In the genomic region with DNA sequence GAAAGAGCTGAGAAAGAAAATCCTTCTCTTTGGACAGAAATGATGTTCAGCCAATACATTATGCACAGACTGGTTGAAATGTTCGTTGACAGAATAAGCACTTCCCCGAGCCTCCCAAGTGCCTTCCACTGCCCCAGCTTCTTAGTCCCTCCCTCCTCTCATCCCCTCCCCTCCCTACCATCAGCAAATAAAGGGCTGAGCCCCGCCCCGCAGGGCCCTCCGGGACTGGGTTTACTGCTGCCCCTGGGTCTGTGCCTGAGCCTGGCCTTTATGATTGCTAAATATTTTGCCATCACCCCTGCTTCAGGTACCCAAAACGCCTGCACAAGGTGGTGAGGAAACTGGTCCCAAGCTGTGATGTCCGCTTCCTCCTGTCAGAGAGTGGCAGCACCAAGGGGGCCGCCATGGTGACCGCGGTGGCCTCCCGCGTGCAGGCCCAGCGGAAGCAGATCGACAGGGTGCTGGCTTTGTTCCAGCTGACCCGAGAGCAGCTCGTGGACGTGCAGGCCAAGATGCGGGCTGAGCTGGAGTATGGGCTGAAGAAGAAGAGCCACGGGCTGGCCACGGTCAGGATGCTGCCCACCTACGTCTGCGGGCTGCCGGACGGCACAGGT, we compare ENCODE assay signal across 1 cellular context.
A peak's percentile ranks its signal among the peaks of the same experiment; 100 is the strongest.
TF ChIP-seq lines count a peak whose summit lies in the region.

No MANE protein-coding gene starts in this region.

TF ChIP-seq in K562, 482 proteins besides CTCF, POLR2A, EP300 and RAD21:
- no peak for TF ChIP-seq SOX6 (IDR thresholded peaks at IDR 0.05)
- TF ChIP-seq, protein P1, sequence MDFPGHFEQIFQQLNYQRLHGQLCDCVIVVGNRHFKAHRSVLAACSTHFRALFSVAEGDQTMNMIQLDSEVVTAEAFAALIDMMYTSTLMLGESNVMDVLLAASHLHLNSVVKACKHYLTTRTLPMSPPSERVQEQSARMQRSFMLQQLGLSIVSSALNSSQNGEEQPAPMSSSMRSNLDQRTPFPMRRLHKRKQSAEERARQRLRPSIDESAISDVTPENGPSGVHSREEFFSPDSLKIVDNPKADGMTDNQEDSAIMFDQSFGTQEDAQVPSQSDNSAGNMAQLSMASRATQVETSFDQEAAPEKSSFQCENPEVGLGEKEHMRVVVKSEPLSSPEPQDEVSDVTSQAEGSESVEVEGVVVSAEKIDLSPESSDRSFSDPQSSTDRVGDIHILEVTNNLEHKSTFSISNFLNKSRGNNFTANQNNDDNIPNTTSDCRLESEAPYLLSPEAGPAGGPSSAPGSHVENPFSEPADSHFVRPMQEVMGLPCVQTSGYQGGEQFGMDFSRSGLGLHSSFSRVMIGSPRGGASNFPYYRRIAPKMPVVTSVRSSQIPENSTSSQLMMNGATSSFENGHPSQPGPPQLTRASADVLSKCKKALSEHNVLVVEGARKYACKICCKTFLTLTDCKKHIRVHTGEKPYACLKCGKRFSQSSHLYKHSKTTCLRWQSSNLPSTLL (IDR thresholded peaks at IDR 0.05) = no peak
- TF ChIP-seq LCOR (CRISPR knock-in tag; IDR thresholded peaks at IDR 0.05) = no peak
- TF ChIP-seq POLR2H (tag; IDR thresholded peaks at IDR 0.05; ENCODE audit: low read depth) = no peak
- TF ChIP-seq, protein P2, sequence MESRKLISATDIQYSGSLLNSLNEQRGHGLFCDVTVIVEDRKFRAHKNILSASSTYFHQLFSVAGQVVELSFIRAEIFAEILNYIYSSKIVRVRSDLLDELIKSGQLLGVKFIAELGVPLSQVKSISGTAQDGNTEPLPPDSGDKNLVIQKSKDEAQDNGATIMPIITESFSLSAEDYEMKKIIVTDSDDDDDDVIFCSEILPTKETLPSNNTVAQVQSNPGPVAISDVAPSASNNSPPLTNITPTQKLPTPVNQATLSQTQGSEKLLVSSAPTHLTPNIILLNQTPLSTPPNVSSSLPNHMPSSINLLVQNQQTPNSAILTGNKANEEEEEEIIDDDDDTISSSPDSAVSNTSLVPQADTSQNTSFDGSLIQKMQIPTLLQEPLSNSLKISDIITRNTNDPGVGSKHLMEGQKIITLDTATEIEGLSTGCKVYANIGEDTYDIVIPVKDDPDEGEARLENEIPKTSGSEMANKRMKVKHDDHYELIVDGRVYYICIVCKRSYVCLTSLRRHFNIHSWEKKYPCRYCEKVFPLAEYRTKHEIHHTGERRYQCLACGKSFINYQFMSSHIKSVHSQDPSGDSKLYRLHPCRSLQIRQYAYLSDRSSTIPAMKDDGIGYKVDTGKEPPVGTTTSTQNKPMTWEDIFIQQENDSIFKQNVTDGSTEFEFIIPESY (CRISPR knock-in tag; IDR thresholded peaks at IDR 0.05) = peak; percentile 93
- TF ChIP-seq ZNF12 (CRISPR knock-in tag; IDR thresholded peaks at IDR 0.05) = no peak
- TF ChIP-seq ZBTB8A (IDR thresholded peaks at IDR 0.05; ENCODE audit: partially characterized antibody) = no peak
- TF ChIP-seq NFIC (IDR thresholded peaks at IDR 0.05) = peak; percentile 86
- TF ChIP-seq, protein P3, sequence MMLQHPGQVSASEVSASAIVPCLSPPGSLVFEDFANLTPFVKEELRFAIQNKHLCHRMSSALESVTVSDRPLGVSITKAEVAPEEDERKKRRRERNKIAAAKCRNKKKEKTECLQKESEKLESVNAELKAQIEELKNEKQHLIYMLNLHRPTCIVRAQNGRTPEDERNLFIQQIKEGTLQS (IDR thresholded peaks at IDR 0.05) = 0 out of 2 replicates have a peak, but pooled peaks have one; percentile 10
- TF ChIP-seq, protein P3 (CRISPR knock-in tag; conservative IDR thresholded peaks at IDR 0.05) = no peak
- TF ChIP-seq, protein P4, sequence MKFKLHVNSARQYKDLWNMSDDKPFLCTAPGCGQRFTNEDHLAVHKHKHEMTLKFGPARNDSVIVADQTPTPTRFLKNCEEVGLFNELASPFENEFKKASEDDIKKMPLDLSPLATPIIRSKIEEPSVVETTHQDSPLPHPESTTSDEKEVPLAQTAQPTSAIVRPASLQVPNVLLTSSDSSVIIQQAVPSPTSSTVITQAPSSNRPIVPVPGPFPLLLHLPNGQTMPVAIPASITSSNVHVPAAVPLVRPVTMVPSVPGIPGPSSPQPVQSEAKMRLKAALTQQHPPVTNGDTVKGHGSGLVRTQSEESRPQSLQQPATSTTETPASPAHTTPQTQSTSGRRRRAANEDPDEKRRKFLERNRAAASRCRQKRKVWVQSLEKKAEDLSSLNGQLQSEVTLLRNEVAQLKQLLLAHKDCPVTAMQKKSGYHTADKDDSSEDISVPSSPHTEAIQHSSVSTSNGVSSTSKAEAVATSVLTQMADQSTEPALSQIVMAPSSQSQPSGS (CRISPR knock-in tag; IDR thresholded peaks at IDR 0.05) = no peak
- TF ChIP-seq BDP1 (IDR thresholded peaks at IDR 0.05; ENCODE audit: insufficient read depth, insufficient read length) = no peak
- TF ChIP-seq TAL1 (IDR thresholded peaks at IDR 0.05) = no peak
- no peak for TF ChIP-seq IRF2 (CRISPR knock-in tag; IDR thresholded peaks at IDR 0.05)
